ENCODE assay signal across 1 cellular context in the genomic region with DNA sequence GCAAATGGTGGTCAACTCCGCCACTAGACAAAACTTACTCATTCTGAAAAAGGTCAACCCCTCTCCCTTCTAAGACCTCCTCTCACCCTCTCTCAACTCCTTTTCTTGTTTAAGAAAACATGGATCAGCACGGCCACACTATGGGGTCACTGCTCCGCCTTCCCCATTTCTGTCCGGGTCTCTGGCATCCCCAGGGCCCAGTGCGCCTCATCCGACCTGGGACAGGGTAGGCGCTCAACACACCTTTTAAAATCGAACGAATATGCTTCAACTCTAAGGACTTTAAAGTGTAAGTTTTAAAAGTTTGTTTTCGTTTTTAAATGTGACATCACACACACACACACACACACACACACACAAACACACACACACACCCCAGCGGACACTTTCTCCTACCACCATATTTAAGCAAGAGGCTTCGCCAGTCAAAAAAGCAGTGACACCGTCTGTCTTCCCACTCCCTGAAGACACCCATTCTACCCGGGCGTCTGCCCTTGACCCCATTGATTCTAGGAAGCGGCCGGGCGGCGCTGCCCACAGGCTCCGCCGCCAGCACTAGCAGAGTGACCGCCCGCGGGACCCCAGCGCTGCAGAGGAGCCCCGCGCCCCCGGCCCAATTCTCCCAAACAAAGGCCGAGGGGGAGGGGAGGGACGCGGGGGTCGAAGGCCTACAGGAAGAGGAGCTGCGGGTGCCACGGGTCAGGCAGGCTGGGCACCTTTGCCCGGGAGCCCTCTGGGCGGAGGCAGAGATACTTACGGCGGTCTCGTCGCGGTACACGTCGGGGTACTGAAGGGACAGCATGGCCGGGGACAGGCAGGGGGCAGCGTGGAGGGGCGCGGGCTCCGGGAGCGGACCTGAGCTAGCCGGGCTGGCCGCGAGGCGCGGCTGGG.
TF ChIP-seq lines count a peak whose summit lies in the region.

No MANE protein-coding gene starts in this region.

TF ChIP-seq in IMR-90, 13 proteins besides CTCF, POLR2A, EP300 and RAD21 (continued from another document):
- TF ChIP-seq FOS (IDR thresholded peaks at IDR 0.05; ENCODE audit: low read depth, low read length), result no peak
- TF ChIP-seq MAFK (IDR thresholded peaks at IDR 0.05; ENCODE audit: low read depth, low read length), result no peak
- no peak for TF ChIP-seq MAZ (IDR thresholded peaks at IDR 0.05; ENCODE audit: borderline replicate concordance, low read depth, low read length)
- TF ChIP-seq RCOR1 (IDR thresholded peaks at IDR 0.05; ENCODE audit: insufficient replicate concordance, low read length), result no peak
TF ChIP-seq in IMR-90: peak in this region for 0.
